2 cellular contexts compared by ENCODE assay signal in genomic region chr19:7515471-7516226, GRCh38.
TF ChIP-seq lines count a peak whose summit lies in the region.

Gene ZNF358 (plus strand): TSS chr19:7516103. CDS start chr19:7519243, 3,140 bp downstream.

TF ChIP-seq in HEK293, 187 proteins besides CTCF, POLR2A, EP300 and RAD21 (continued from another document and continues in another):
- TF ChIP-seq ZBTB10 (tag by site-specific recombination; IDR thresholded peaks at IDR 0.05) (peak; percentile 22; the same call in 1 of the 2 replicates), ZNF398 (tag by site-specific recombination; IDR thresholded peaks at IDR 0.05) (peak; percentile 48; the same call in 1 of the 2 replicates), ZNF391 (tag by site-specific recombination; IDR thresholded peaks at IDR 0.05; ENCODE audit: borderline replicate concordance, low read depth) (0 out of 2 replicates have a peak, but pooled peaks have one; percentile 25), ZNF324 (tag by site-specific recombination; IDR thresholded peaks at IDR 0.05) (peak; percentile 52; the same call in 1 of the 2 replicates), KLF7 (tag by site-specific recombination; IDR thresholded peaks at IDR 0.05; ENCODE audit: borderline replicate concordance) (peak; percentile 71; the same call in 1 of the 2 replicates), ZNF114 (tag by site-specific recombination; IDR thresholded peaks at IDR 0.05) (no peak), PRDM10 (tag by site-specific recombination; IDR thresholded peaks at IDR 0.05) (peak; percentile 75), ZNF692 (tag by site-specific recombination; IDR thresholded peaks at IDR 0.05) (peak; percentile 59; the same call in 1 of the 2 replicates), SP3 (tag by site-specific recombination; IDR thresholded peaks at IDR 0.05) (0 out of 2 replicates have a peak, but pooled peaks have one; percentile 47), ZNF707 (tag by site-specific recombination; IDR thresholded peaks at IDR 0.05) (no peak), ZNF473 (tag by site-specific recombination; IDR thresholded peaks at IDR 0.05) (no peak), ZFP3 (tag by site-specific recombination; IDR thresholded peaks at IDR 0.05; ENCODE audit: low read depth) (no peak), ZNF16 (tag by site-specific recombination; IDR thresholded peaks at IDR 0.05; ENCODE audit: low read depth) (peak; percentile 32), ZNF600 (tag by site-specific recombination; IDR thresholded peaks at IDR 0.05) (peak; percentile 33; the same call in 1 of the 2 replicates), ZNF174 (tag by site-specific recombination; IDR thresholded peaks at IDR 0.05) (no peak), ZXDB (tag by site-specific recombination; IDR thresholded peaks at IDR 0.05) (peak; percentile 51; the same call in 1 of the 2 replicates)

TF ChIP-seq in K562, 482 proteins besides CTCF, POLR2A, EP300 and RAD21 (continued from another document and continues in another):
- TF ChIP-seq ZNF398 (CRISPR knock-in tag; IDR thresholded peaks at IDR 0.05) (no peak), RCOR1 (IDR thresholded peaks at IDR 0.05; ENCODE audit: borderline replicate concordance in 1 of 2, low read depth in 2 of 2, low read length in 2 of 2) (no peak), ZNF766 (CRISPR knock-in tag; conservative IDR thresholded peaks at IDR 0.05) (no peak), PHB2 (IDR thresholded peaks at IDR 0.05; ENCODE audit: low read depth) (0 out of 2 replicates have a peak, but pooled peaks have one; percentile 17), ZBTB12 (CRISPR knock-in tag; IDR thresholded peaks at IDR 0.05) (no peak), HCFC1 (IDR thresholded peaks at IDR 0.05; ENCODE audit: low read depth, low read length) (peak; percentile 88), RBFOX2 (IDR thresholded peaks at IDR 0.05; ENCODE audit: low read depth, low read length) (peak; percentile 56), E2F8 (IDR thresholded peaks at IDR 0.05; ENCODE audit: low read depth, partially characterized antibody) (no peak), ZNF12 (CRISPR knock-in tag; IDR thresholded peaks at IDR 0.05) (no peak), ZC3H11A (IDR thresholded peaks at IDR 0.05; ENCODE audit: low read depth, low read length) (no peak), CC2D1A (IDR thresholded peaks at IDR 0.05) (peak; percentile 21; the same call in 1 of the 2 replicates), IRF2 (CRISPR knock-in tag; IDR thresholded peaks at IDR 0.05) (no peak), ATF6 (CRISPR knock-in tag; IDR thresholded peaks at IDR 0.05) (no peak), SIX5 (IDR thresholded peaks at IDR 0.05; ENCODE audit: borderline replicate concordance in 1 of 2, insufficient read depth in 1 of 2, low read depth in 1 of 2, low read length in 2 of 2) (peak; percentile 64 to 66; a peak in 3 of 4 replicates), ZNF740 (CRISPR knock-in tag; IDR thresholded peaks at IDR 0.05) (no peak), ZNF740 (tag; IDR thresholded peaks at IDR 0.05) (no peak), ETS1 (conservative IDR thresholded peaks at IDR 0.05; ENCODE audit: control insufficient read depth, low read depth, low read length) (peak; percentile 94), NKRF (IDR thresholded peaks at IDR 0.05; ENCODE audit: borderline replicate concordance) (0 out of 2 replicates have a peak, but pooled peaks have one; percentile 41), OTX1 (CRISPR knock-in tag; IDR thresholded peaks at IDR 0.05) (peak; percentile 92), HNRNPUL1 (IDR thresholded peaks at IDR 0.05; ENCODE audit: low read length) (no peak), HMGN3 (IDR thresholded peaks at IDR 0.05; ENCODE audit: borderline replicate concordance, extremely low read depth, insufficient read length, low read depth, low read length) (peak; percentile 59), SMARCA4 (IDR thresholded peaks at IDR 0.05) (0 out of 2 replicates have a peak, but pooled peaks have one; percentile 30), ZNF717 (CRISPR knock-in tag; IDR thresholded peaks at IDR 0.05) (no peak), SLC30A9 (CRISPR knock-in tag; IDR thresholded peaks at IDR 0.05) (no peak), MTA2 (IDR thresholded peaks at IDR 0.05; ENCODE audit: low read depth) (0 out of 2 replicates have a peak, but pooled peaks have one; percentile 31), ZNF197 (CRISPR knock-in tag; IDR thresholded peaks at IDR 0.05; ENCODE audit: low read depth) (0 out of 2 replicates have a peak, but pooled peaks have one; percentile 30), SUPT5H (IDR thresholded peaks at IDR 0.05) (no peak), ZNF79 (CRISPR knock-in tag; IDR thresholded peaks at IDR 0.05; ENCODE audit: low read depth) (no peak), CEBPB (tag; IDR thresholded peaks at IDR 0.05) (no peak), HDAC1 (IDR thresholded peaks at IDR 0.05) (peak in 1 of 2 experiments; percentile 71; a peak in 2 of 4 replicates), GTF2B (IDR thresholded peaks at IDR 0.05; ENCODE audit: extremely low read depth, insufficient read length) (no peak), NBN (IDR thresholded peaks at IDR 0.05; ENCODE audit: low read depth) (0 out of 2 replicates have a peak, but pooled peaks have one; percentile 43), POLR2G (IDR thresholded peaks at IDR 0.05; ENCODE audit: low read depth, low read length) (peak; percentile 67), NFRKB (IDR thresholded peaks at IDR 0.05; ENCODE audit: low read depth) (peak; percentile 42; the same call in 1 of the 2 replicates), CTCFL (IDR thresholded peaks at IDR 0.05; ENCODE audit: borderline replicate concordance, insufficient read depth, low read depth, low read length, poor library complexity, severe bottlenecking) (peak; percentile 22), CHD2 (IDR thresholded peaks at IDR 0.05; ENCODE audit: low read depth, low read length) (no peak), ZNF586 (CRISPR knock-in tag; conservative IDR thresholded peaks at IDR 0.05) (no peak), THRB (CRISPR knock-in tag; conservative IDR thresholded peaks at IDR 0.05) (peak; percentile 86)
